ENCODE assay signal across 9 cellular contexts in the genomic region with DNA sequence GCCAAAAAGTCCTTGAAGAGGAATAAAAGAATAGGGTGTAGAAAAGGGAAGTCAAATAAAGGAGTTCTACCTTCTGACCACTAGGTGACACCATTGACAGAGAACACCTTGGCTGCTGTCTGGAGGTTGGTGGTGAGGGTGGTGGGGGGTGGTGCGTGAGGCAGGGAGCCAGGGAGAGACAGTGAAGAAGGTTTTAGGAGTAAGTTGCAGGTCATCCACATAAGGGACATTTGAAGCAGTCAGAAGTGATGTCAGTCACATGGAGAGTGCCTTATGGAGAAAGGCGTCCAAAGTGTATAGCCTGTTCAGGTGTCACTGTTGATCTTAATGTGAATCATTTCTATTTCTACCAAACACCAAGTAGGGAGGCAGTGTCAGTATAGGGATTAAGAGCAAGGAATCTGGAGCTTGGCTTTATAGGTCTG.
A peak's percentile ranks its signal among the peaks of the same experiment; 100 is the strongest.
DNase-seq lines count a peak whose midpoint lies in the region; ATAC-seq and TF ChIP-seq lines count a peak whose summit lies in the region.
"Had no signal": no experiment of that assay in that cellular context is flagged by ENCODE, and none has a peak within 500 bp of the region (broad histone marks: within the 10 kb centered on the region; RNA-seq: fewer than 3 reads in every experiment).

No MANE protein-coding gene starts in this region.

- H3K36me3 ChIP-seq in RWPE2 (ENCODE audit: low read depth) (no peaks in the 10 kb centered on the region), esophagus muscularis mucosa (no peaks in the 10 kb centered on the region)

- H3K4me3 Mint-ChIP-seq in Calu3 (ENCODE audit: low read depth, unreplicated experiment) (no peak overlapping the region), progenitor cell of endocrine pancreas (ENCODE audit: low read depth) (no peak overlapping the region)
- H3K4me3 Mint-ChIP-seq: T-helper 1 cell treated with Interleukin-12 subunit alpha and Interleukin-12 subunit beta and Interleukin-4 antibody, amounts not matched to agents 30 μg/mL and 1 μg/mL, for 36 hours had no signal

- 45% methylated on average over 2 of the region's 2 CpGs for WGBS in esophagus muscularis mucosa

- no peak overlapping the region for H3K27ac ChIP-seq in HL-60 (replicated peaks)
- no peak overlapping the region for H3K27ac ChIP-seq in RWPE2 (ENCODE audit: poor library complexity, severe bottlenecking)
- H3K27ac ChIP-seq in esophagus muscularis mucosa (replicated peaks in 1 of 4) = no peak overlapping the region

- intact Hi-C loops in Calu3 (cut with micrococcal nuclease; ENCODE audit: unreplicated experiment) (loop anchor here (1.0 to 10.0 kb wide), 4 partner anchors 105 to 916 kb away; no protein-coding TSS in a partner anchor), esophagus muscularis mucosa (cut with DNase I) (no loop called here)

- peak; percentile 57 for ATAC-seq in GM19025 (IDR thresholded peaks at IDR 0.05; ENCODE audit: low read depth, unreplicated experiment)
- ATAC-seq in RWPE2 (ENCODE audit: low read depth) = peak; percentile 90
- ATAC-seq in GM21737 (IDR thresholded peaks at IDR 0.05; ENCODE audit: unreplicated experiment) = no peak
- ATAC-seq in GM21526 (IDR thresholded peaks at IDR 0.05; ENCODE audit: low FRiP score, unreplicated experiment) = no peak

- TF ChIP-seq CTCF in Calu3 (IDR thresholded peaks at IDR 0.05; ENCODE audit: unreplicated experiment) = peak; percentile 69
- TF ChIP-seq CTCF in HL-60 (IDR thresholded peaks at IDR 0.05; ENCODE audit: insufficient read depth, low read length) = peak; percentile 27
- peak; percentile 92 for TF ChIP-seq CTCF in RWPE2 (IDR thresholded peaks at IDR 0.05; ENCODE audit: poor library complexity, severe bottlenecking)
- peak; percentile 37 to 65 (median 48) for TF ChIP-seq CTCF in esophagus muscularis mucosa (IDR thresholded peaks at IDR 0.05)
- TF ChIP-seq CTCF in progenitor cell of endocrine pancreas (IDR thresholded peaks at IDR 0.05; ENCODE audit: unreplicated experiment) = peak; percentile 72

- TF ChIP-seq POLR2A in esophagus muscularis mucosa (IDR thresholded peaks at IDR 0.05; ENCODE audit: low read depth) = no peak

- no TSS peak for BruUV-seq in Calu3 (replicated peaks; lab: Mats Ljungman, UMichigan)

- H3K27ac Mint-ChIP-seq in Calu3 (ENCODE audit: unreplicated experiment) (no peak overlapping the region), progenitor cell of endocrine pancreas (no peak overlapping the region)
- H3K27ac Mint-ChIP-seq: T-helper 1 cell treated with Interleukin-12 subunit alpha and Interleukin-12 subunit beta and Interleukin-4 antibody, amounts not matched to agents 30 μg/mL and 1 μg/mL, for 36 hours had no signal

- no peak overlapping the region for H3K4me3 ChIP-seq in HL-60 (replicated peaks; ENCODE audit: insufficient read depth, low read length)
- H3K4me3 ChIP-seq in RWPE2 (ENCODE audit: severe bottlenecking) = no peak overlapping the region
- H3K4me3 ChIP-seq in esophagus muscularis mucosa = no peak overlapping the region

- CTCF ChIA-PET in Calu3 (lab: Charles Lee) = interaction anchor here (0.6 kb wide), 1 partner anchor 730 kb away, joined by 4 read pairs; no protein-coding TSS in a partner anchor

- H3K9me3 Mint-ChIP-seq in Calu3 (ENCODE audit: low read depth, unreplicated experiment) (no peaks in the 10 kb centered on the region), progenitor cell of endocrine pancreas (ENCODE audit: low read depth) (no peaks in the 10 kb centered on the region)
- H3K9me3 Mint-ChIP-seq: T-helper 1 cell treated with Interleukin-12 subunit alpha and Interleukin-12 subunit beta and Interleukin-4 antibody, amounts not matched to agents 30 μg/mL and 1 μg/mL, for 36 hours had no signal

- DNase-seq in Calu3 (peak; percentile 49), HL-60 (ENCODE audit: low read depth in 1 of 2, low spot score in 1 of 2) (peak in 1 of 2 experiments; percentile 23), RWPE2 (ENCODE audit: low spot score) (no peak), esophagus muscularis mucosa (ENCODE audit: extremely low spot score) (no peak), progenitor cell of endocrine pancreas (ENCODE audit: low spot score, unreplicated experiment) (no peak)

- H3K27me3 ChIP-seq in HL-60 (ENCODE audit: insufficient read depth, poor library complexity, severe bottlenecking) (no peaks in the 10 kb centered on the region), RWPE2 (ENCODE audit: insufficient read depth, poor library complexity, severe bottlenecking) (no peaks in the 10 kb centered on the region), esophagus muscularis mucosa (no peaks in the 10 kb centered on the region)

- H3K9me3 ChIP-seq in RWPE2 (ENCODE audit: severe bottlenecking) = no peaks in the 10 kb centered on the region
- peaks cover 0 to 6% (median 0%) of the 10 kb centered on the region in 4 donors for H3K9me3 ChIP-seq in esophagus muscularis mucosa

- H3K27me3 Mint-ChIP-seq in Calu3 (ENCODE audit: unreplicated experiment) = peaks cover 16% of the 10 kb centered on the region
- no peaks in the 10 kb centered on the region for H3K27me3 Mint-ChIP-seq in progenitor cell of endocrine pancreas

- H3K36me3 Mint-ChIP-seq in Calu3 (ENCODE audit: insufficient read depth, unreplicated experiment) (no peaks in the 10 kb centered on the region), progenitor cell of endocrine pancreas (ENCODE audit: insufficient read depth) (no peaks in the 10 kb centered on the region)

- H3K4me1 Mint-ChIP-seq in Calu3 (ENCODE audit: low read depth, unreplicated experiment) (no peaks in the 10 kb centered on the region), progenitor cell of endocrine pancreas (ENCODE audit: low read depth) (no peaks in the 10 kb centered on the region)

- TF ChIP-seq EP300 in esophagus muscularis mucosa (IDR thresholded peaks at IDR 0.05) = no peak

- H3K4me1 ChIP-seq in RWPE2 (ENCODE audit: insufficient read depth, poor library complexity, severe bottlenecking) (no peaks in the 10 kb centered on the region), esophagus muscularis mucosa (no peaks in the 10 kb centered on the region)

Comparison
In these comparisons a context has a peak if more than half of its experiments do, and no peak if none do; other contexts are left out.
1. CTCF ChIP-seq: peak in every context shown above with its lines; median percentile 92 in RWPE2; 72 in progenitor cell of endocrine pancreas; 69 in Calu3; 48 in esophagus muscularis mucosa; 27 in HL-60.
2. ATAC-seq: peak in GM19025 (single experiment) and RWPE2 (single experiment); none in GM21737 (single experiment) and GM21526 (single experiment).